In genomic region chr12:53623986-53624385, GRCh38 we compare ENCODE assay signal across 8 cellular contexts. TPM values are rescaled to one million over a fixed set of nuclear protein-coding genes. Genes with fewer than 3 reads are reported as not detected.
DNase-seq lines count a peak whose midpoint lies in the region; ATAC-seq and TF ChIP-seq lines count a peak whose summit lies in the region.

No MANE protein-coding gene starts in this region.

- H3K4me2 ChIP-seq in PC-3 (ENCODE audit: low read length): peak overlapping the region; percentile 84
- H3K4me2 ChIP-seq in trophoblast cell (ENCODE audit: low read length): peak overlapping the region; percentile 20

- H3K4me3 Mint-ChIP-seq in CD8-positive, alpha-beta memory T cell: peak overlapping the region; percentile 79 to 99 (median 97)

- no peak overlapping the region for H3K23ac ChIP-seq in trophoblast cell (ENCODE audit: low read length)

- H4K20me1 ChIP-seq in PC-3 (ENCODE audit: low read length): no peaks in the 10 kb centered on the region

- TF ChIP-seq CTCF in PC-3 (conservative IDR thresholded peaks at IDR 0.05; ENCODE audit: low read depth, low read length) (no peak), esophagus muscularis mucosa (IDR thresholded peaks at IDR 0.05) (no peak)

- H3K79me1 ChIP-seq in trophoblast cell (ENCODE audit: low read length): peaks cover 2% of the 10 kb centered on the region

- no peak for DNase-seq in CD8-positive, alpha-beta memory T cell
- DNase-seq in PC-3 (peak; percentile 31), esophagus muscularis mucosa (ENCODE audit: extremely low spot score) (no peak), trophoblast cell (no peak), SKM-1 treated with dmso at 0.1 percent for 144 hours (lab: John Stamatoyannopoulos, UW; ENCODE audit: unreplicated experiment) (no peak), HT-29 (ENCODE audit: low spot score) (no peak), NCI-H1436 treated with DMSO at 0.1 percent for 48 hours (lab: John Stamatoyannopoulos, UW) (no peak), activated gamma-delta T cell treated with Interleukin-2 at 50 U/mL for 16 hours (no peak)

- H3K27me3 ChIP-seq in CD8-positive, alpha-beta memory T cell (ENCODE audit: insufficient read depth, low read length, poor library complexity, severe bottlenecking): no peaks in the 10 kb centered on the region
- H3K27me3 ChIP-seq in PC-3 (ENCODE audit: low read length): no peaks in the 10 kb centered on the region
- no peaks in the 10 kb centered on the region for H3K27me3 ChIP-seq in esophagus muscularis mucosa
- H3K27me3 ChIP-seq in trophoblast cell (ENCODE audit: insufficient read depth, low read length): no peaks in the 10 kb centered on the region

- H2AFZ ChIP-seq in PC-3 (ENCODE audit: low read length): no peak overlapping the region
- no peak overlapping the region for H2AFZ ChIP-seq in trophoblast cell (ENCODE audit: insufficient read depth, low read length, poor library complexity)

- WGBS in esophagus muscularis mucosa: 12% methylated on average over 2 of the region's 2 CpGs
- WGBS in trophoblast cell (ENCODE audit: extremely low coverage, insufficient coverage, insufficient read length): no CpG with 5 or more reads among the region's 2 CpGs

- H2AK5ac ChIP-seq in trophoblast cell (ENCODE audit: low read length): no peak overlapping the region

- H3K36me3 ChIP-seq in CD8-positive, alpha-beta memory T cell (ENCODE audit: insufficient read depth, low read length): no peaks in the 10 kb centered on the region
- H3K36me3 ChIP-seq in PC-3 (ENCODE audit: low read depth, low read length) (peaks cover 3% of the 10 kb centered on the region; the same call in 1 of the 2 replicates), esophagus muscularis mucosa (no peaks in the 10 kb centered on the region), trophoblast cell (ENCODE audit: control insufficient read depth in 1 of 2, insufficient read depth in 2 of 2, low read length in 2 of 2) (no peaks in the 10 kb centered on the region)

- peaks cover 31% of the 10 kb centered on the region for H3K4me1 ChIP-seq in CD8-positive, alpha-beta memory T cell (ENCODE audit: insufficient read depth, low read length)
- peaks cover 21% of the 10 kb centered on the region for H3K4me1 ChIP-seq in PC-3 (ENCODE audit: insufficient read depth, low read length)
- H3K4me1 ChIP-seq in esophagus muscularis mucosa: peaks cover 36 to 71% (median 64%) of the 10 kb centered on the region in 4 donors
- peaks cover 2 to 8% of the 10 kb centered on the region in 2 experiments for H3K4me1 ChIP-seq in trophoblast cell (ENCODE audit: control insufficient read depth in 1 of 2, insufficient read depth in 2 of 2, low read length in 2 of 2)

- H3K9me3 ChIP-seq in CD8-positive, alpha-beta memory T cell (ENCODE audit: low read length): no peaks in the 10 kb centered on the region
- H3K9me3 ChIP-seq in PC-3 (ENCODE audit: low read length): no peaks in the 10 kb centered on the region
- no peaks in the 10 kb centered on the region for H3K9me3 ChIP-seq in esophagus muscularis mucosa
- no peaks in the 10 kb centered on the region for H3K9me3 ChIP-seq in trophoblast cell (ENCODE audit: insufficient read depth, low read depth, low read length)

- TF ChIP-seq EP300 in esophagus muscularis mucosa (IDR thresholded peaks at IDR 0.05): no peak

- H3K14ac ChIP-seq in trophoblast cell (ENCODE audit: low read length): no peak overlapping the region

- H3K27ac ChIP-seq in CD8-positive, alpha-beta memory T cell (ENCODE audit: low read depth, low read length): peak overlapping the region; percentile 82
- no peak overlapping the region for H3K27ac ChIP-seq in PC-3 (ENCODE audit: low read length)
- H3K27ac ChIP-seq in esophagus muscularis mucosa (replicated peaks in 1 of 4): peak overlapping the region; percentile 86 to 92 (median 92)
- H3K27ac ChIP-seq in trophoblast cell (ENCODE audit: low read depth, low read length): no peak overlapping the region

- H3K4me1 Mint-ChIP-seq in CD8-positive, alpha-beta memory T cell: peaks cover 44 to 62% (median 51%) of the 10 kb centered on the region in 3 donors

- H3K36me3 Mint-ChIP-seq in CD8-positive, alpha-beta memory T cell: peaks cover 0 to 17% (median 0%) of the 10 kb centered on the region in 3 donors

- H3K79me2 ChIP-seq in PC-3 (ENCODE audit: low read length) (peaks cover 63% of the 10 kb centered on the region), trophoblast cell (ENCODE audit: control insufficient read depth, insufficient read depth, low read length, poor library complexity) (peaks cover 5% of the 10 kb centered on the region)

- no TSS peak for BruUV-seq in PC-3 (replicated peaks; lab: Mats Ljungman, UMichigan)

- no peak overlapping the region for H2BK120ac ChIP-seq in trophoblast cell (ENCODE audit: insufficient read depth, low read length, poor library complexity)

- POLR2A ChIA-PET in CD8-positive, alpha-beta memory T cell (lab: Charles Lee): interaction anchor here (0.5 to 1.2 kb wide), 3 partner anchors 52 to 789 kb away, joined by 3 read pairs; partner anchors contain the start of gene ATP5MC2
- POLR2A ChIA-PET in PC-3 (lab: Charles Lee; ENCODE audit: unreplicated experiment): interaction anchor here (0.5 to 1.5 kb wide), 4 partner anchors 35 to 618 kb away, joined by 4 to 14 read pairs (median 4); partner anchors contain the start of gene EIF4B

- H3F3A ChIP-seq in PC-3 (ENCODE audit: low read length, unreplicated experiment): no peaks in the 10 kb centered on the region

- intact Hi-C loops in PC-3 (cut with micrococcal nuclease): loop anchor here (2.0 kb wide), 1 partner anchor 81 kb away; no protein-coding TSS in a partner anchor
- intact Hi-C loops in esophagus muscularis mucosa (cut with DNase I): no loop called here

- H2BK12ac ChIP-seq in trophoblast cell (ENCODE audit: low read length): no peak overlapping the region

- no peak overlapping the region for H2BK5ac ChIP-seq in trophoblast cell (ENCODE audit: low read depth, low read length, poor library complexity)

- no peak overlapping the region for H3K18ac ChIP-seq in trophoblast cell (ENCODE audit: low read length)

- H3K27ac Mint-ChIP-seq in CD8-positive, alpha-beta memory T cell: peak overlapping the region in 7 of 8 donors; percentile 45 to 97 (median 83)

- no peak overlapping the region for H4K91ac ChIP-seq in trophoblast cell (ENCODE audit: low read depth, low read length)

- H3K27me3 Mint-ChIP-seq in CD8-positive, alpha-beta memory T cell: no peaks in the 10 kb centered on the region

- no peak overlapping the region for H3K4ac ChIP-seq in trophoblast cell (ENCODE audit: low read depth, low read length)

- no peaks in the 10 kb centered on the region for H3K9me3 Mint-ChIP-seq in CD8-positive, alpha-beta memory T cell

- no peak overlapping the region for H4K8ac ChIP-seq in trophoblast cell (ENCODE audit: low read depth, low read length)

- TF ChIP-seq POLR2A in esophagus muscularis mucosa (IDR thresholded peaks at IDR 0.05; ENCODE audit: low read depth): no peak

- H3K9ac ChIP-seq in PC-3 (ENCODE audit: low read length) (peak overlapping the region; percentile 95; the same call in 1 of the 2 replicates), trophoblast cell (ENCODE audit: low read length) (no peak overlapping the region)

- no peak overlapping the region for H3K4me3 ChIP-seq in CD8-positive, alpha-beta memory T cell (ENCODE audit: low read length)
- H3K4me3 ChIP-seq in PC-3 (ENCODE audit: low read length) (peak overlapping the region; percentile 72), esophagus muscularis mucosa (peak overlapping the region; percentile 61 to 91 (median 68)), trophoblast cell (ENCODE audit: low read depth, low read length) (no peak overlapping the region)

- ATAC-seq in PC-3: no peak

- no peaks in the 10 kb centered on the region for H3K9me2 ChIP-seq in PC-3 (replicated peaks; ENCODE audit: low read length)

- H4K12ac ChIP-seq in trophoblast cell (ENCODE audit: low read depth, low read length): no peak overlapping the region

- CTCF ChIA-PET in CD8-positive, alpha-beta memory T cell (lab: Charles Lee): interaction anchor here (0.8 to 1.5 kb wide), 3 partner anchors 10 to 52 kb away, joined by 3 to 4 read pairs (median 3); partner anchors contain the start of gene ATP5MC2
- CTCF ChIA-PET in PC-3 (lab: Charles Lee): interaction anchor here (0.7 to 1.7 kb wide), 5 partner anchors 33 to 571 kb away, joined by 3 to 4 read pairs (median 3); no protein-coding TSS in a partner anchor

RNA-seq across cellular contexts. Expression of gene ATF7, which starts 2.2 kb away (rescaled TPM):
- 10 to 100 TPM; 27.6 to 28.1 TPM for total RNA-seq in CD8-positive, alpha-beta memory T cell
- 13.4 TPM for polyA plus RNA-seq in CD8-positive, alpha-beta memory T cell
- total RNA-seq in PC-3 (2014; rRNA removed) (7.9 and 14.2 TPM in 2 replicates), esophagus muscularis mucosa (10 to 100 TPM; 23.5 to 43.6 (median 37.1) TPM)
- 15.4 and 15.8 TPM in 2 replicates for polyA plus RNA-seq in trophoblast cell (2013)
- 6.9 and 7.5 TPM in 2 replicates for total RNA-seq in HT-29 (2014; rRNA removed; shearing (Covaris generic))

RNA-seq across cellular contexts. Expression of gene ATP5MC2, which starts 51.9 kb away (rescaled TPM):
- 100 to 1,000 TPM; 342 to 350 TPM for total RNA-seq in CD8-positive, alpha-beta memory T cell
- polyA plus RNA-seq in CD8-positive, alpha-beta memory T cell: 529 TPM
- total RNA-seq in PC-3 (2014; rRNA removed) (244 and 322 TPM in 2 replicates), esophagus muscularis mucosa (100 to 1,000 TPM; 204 to 266 (median 235) TPM)
- 232 and 239 TPM in 2 replicates for polyA plus RNA-seq in trophoblast cell (2013)
- 379 and 381 TPM in 2 replicates for total RNA-seq in HT-29 (2014; rRNA removed; shearing (Covaris generic))

Comparison
In these comparisons a context has a peak if more than half of its experiments do, and no peak if none do; other contexts are left out.
1. H3K27ac ChIP-seq: peak in CD8-positive, alpha-beta memory T cell (single experiment) and esophagus muscularis mucosa (4 of 4); none in PC-3 (single experiment) and trophoblast cell (single experiment).
2. H3K4me3 ChIP-seq: peak in PC-3 (single experiment) and esophagus muscularis mucosa (4 of 4); none in CD8-positive, alpha-beta memory T cell (single experiment) and trophoblast cell (single experiment).